Comparison of ENCODE assay signal across 19 cellular contexts in the genomic region with DNA sequence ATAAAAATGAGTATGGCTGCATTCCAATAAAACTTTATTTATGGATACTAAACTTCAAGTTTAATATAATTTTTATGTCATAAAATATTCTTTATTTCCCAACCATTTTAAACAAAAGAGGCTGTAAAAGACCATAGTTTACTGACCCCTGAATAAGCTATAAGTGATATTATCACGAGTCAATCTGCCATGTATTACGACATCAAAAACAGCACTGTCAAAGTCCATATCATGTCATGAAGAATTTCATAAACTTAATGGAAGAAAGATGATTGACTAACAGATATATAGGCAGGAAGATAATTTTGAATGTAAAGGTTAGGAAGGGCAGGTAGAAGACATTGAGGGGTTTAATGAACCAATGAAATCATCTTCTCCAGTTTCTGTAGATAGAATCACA. TPM values are rescaled to one million over a fixed set of nuclear protein-coding genes. Genes with fewer than 3 reads are reported as not detected.
DNase-seq lines count a peak whose midpoint lies in the region; ATAC-seq, FAIRE-seq and TF ChIP-seq lines count a peak whose summit lies in the region.
"Had no signal": no experiment of that assay in that cellular context is flagged by ENCODE, and none has a peak within 500 bp of the region (broad histone marks: within the 10 kb centered on the region; RNA-seq: fewer than 3 reads in every experiment).

No MANE protein-coding gene starts in this region.

- H3K36me3 ChIP-seq in HCT116 (ENCODE audit: control insufficient read depth in 1 of 2, insufficient read depth in 2 of 2, low read length in 2 of 2) (no peaks in the 10 kb centered on the region), K562 (ENCODE audit: control insufficient read depth, insufficient read depth, low read length) (no peaks in the 10 kb centered on the region)
- H3K36me3 ChIP-seq in effector memory CD4-positive, alpha-beta T cell (ENCODE audit: control insufficient read depth, insufficient read depth, low read length) = peaks cover 3% of the 10 kb centered on the region
- H3K36me3 ChIP-seq: HAP-1 had no signal

- H3K4me1 ChIP-seq in HCT116 (ENCODE audit: control insufficient read depth in 1 of 2, insufficient read depth in 2 of 2, low read length in 2 of 2) (no peaks in the 10 kb centered on the region), K562 (replicated peaks in 1 of 2; ENCODE audit: control insufficient read depth in 2 of 2, insufficient read depth in 2 of 2, low read length in 2 of 2) (no peaks in the 10 kb centered on the region)
- no peaks in the 10 kb centered on the region for H3K4me1 ChIP-seq in effector memory CD4-positive, alpha-beta T cell (ENCODE audit: control insufficient read depth, insufficient read depth, low read length, poor library complexity, severe bottlenecking)
- H3K4me1 ChIP-seq: Caco-2, HAP-1 had no signal

- no peak for ATAC-seq in HCT116
- no peak for ATAC-seq in K562
- ATAC-seq: CD8-positive, alpha-beta T cell; GM23338 had no signal

- H3K79me2 ChIP-seq in HCT116 (ENCODE audit: insufficient read depth, low read length) (no peaks in the 10 kb centered on the region), K562 (ENCODE audit: control insufficient read depth, insufficient read depth, low read length) (no peaks in the 10 kb centered on the region)

- no peaks in the 10 kb centered on the region for H3K9me2 ChIP-seq in HCT116 (ENCODE audit: insufficient read depth)

- FAIRE-seq in GM19239 (lab: Jason Lieb, UNC) (peak; percentile 37), K562 (lab: Jason Lieb, UNC) (no peak)
- FAIRE-seq: G401.6, GM12892, H54 had no signal

- peak overlapping the region; percentile 5 for H2AFZ ChIP-seq in HCT116 (ENCODE audit: low read depth, low read length, poor library complexity, severe bottlenecking)
- no peak overlapping the region for H2AFZ ChIP-seq in K562 (ENCODE audit: low read depth, low read length)
- H2AFZ ChIP-seq: GM23338 had no signal

- H3K27me3 Mint-ChIP-seq in MCF 10A (ENCODE audit: insufficient read depth, unreplicated experiment) = no peaks in the 10 kb centered on the region
- H3K27me3 Mint-ChIP-seq: CD4-positive, CD25-positive, alpha-beta regulatory T cell had no signal

- CTCF ChIA-PET in HCT116 (lab: Charles Lee) = no interaction called here
- CTCF ChIA-PET in K562 (lab: Yijun Ruan, JAX; ENCODE audit: low intra/inter-chr PET ratio) = no interaction called here
- CTCF ChIA-PET in MCF 10A (lab: Yijun Ruan, JAX) = no interaction called here

- in situ Hi-C loops in K562 (cut with MboI) = no loop called here

- no peak overlapping the region for H3K27ac ChIP-seq in HCT116 (ENCODE audit: low read depth, low read length)
- no peak overlapping the region for H3K27ac ChIP-seq in K562 (ENCODE audit: extremely low read depth, low read depth, low read length)
- no peak overlapping the region for H3K27ac ChIP-seq in effector memory CD4-positive, alpha-beta T cell (ENCODE audit: insufficient read depth, low read length, poor library complexity, severe bottlenecking)
- H3K27ac ChIP-seq: C4-2B had no signal

- no peak overlapping the region for H3K27ac Mint-ChIP-seq in MCF 10A (ENCODE audit: low read depth, unreplicated experiment)
- H3K27ac Mint-ChIP-seq: CD4-positive, CD25-positive, alpha-beta regulatory T cell; CD8-positive, alpha-beta T cell; GM23338 had no signal

- H3K36me3 Mint-ChIP-seq in MCF 10A (ENCODE audit: insufficient read depth, unreplicated experiment) = no peaks in the 10 kb centered on the region

- POLR2A ChIA-PET in HCT116 (lab: Charles Lee) = interaction anchor here (0.7 kb wide), 1 partner anchor 21 kb away, joined by 3 read pairs; no protein-coding TSS in a partner anchor
- POLR2A ChIA-PET in K562 (lab: Yijun Ruan, JAX) = interaction anchor here (1.1 to 1.5 kb wide), 2 partner anchors 9 to 85 kb away, joined by 4 read pairs; no protein-coding TSS in a partner anchor
- POLR2A ChIA-PET in MCF 10A (lab: Yijun Ruan, JAX) = interaction anchor here (0.9 kb wide), 1 partner anchor 44 kb away, joined by 3 read pairs; no protein-coding TSS in a partner anchor

- H3K4me3 Mint-ChIP-seq in MCF 10A (ENCODE audit: unreplicated experiment) = no peak overlapping the region
- H3K4me3 Mint-ChIP-seq: CD4-positive, CD25-positive, alpha-beta regulatory T cell; CD8-positive, alpha-beta T cell; GM23338 had no signal

- H3K9me3 Mint-ChIP-seq in MCF 10A (ENCODE audit: unreplicated experiment) = peaks cover 19% of the 10 kb centered on the region

- 47% methylated on average over 2 of the region's 2 CpGs for WGBS in K562 (ENCODE audit: insufficient coverage, low coverage, missing lambda C conversion rate)

- H3K9ac ChIP-seq in HCT116 (ENCODE audit: low read length) (no peak overlapping the region), K562 (ENCODE audit: insufficient read depth in 1 of 2, low read depth in 2 of 2, low read length in 2 of 2) (no peak overlapping the region)

- no peaks in the 10 kb centered on the region for H4K20me1 ChIP-seq in HCT116 (ENCODE audit: insufficient read depth)
- H4K20me1 ChIP-seq in K562 (replicated peaks; ENCODE audit: control insufficient read depth, insufficient read depth, low read length) = no peaks in the 10 kb centered on the region

- H3K9me1 ChIP-seq in K562 (ENCODE audit: control insufficient read depth, insufficient read depth, low read length) = no peaks in the 10 kb centered on the region

- H3K4me2 ChIP-seq in HCT116 (ENCODE audit: low read length) = no peak overlapping the region
- H3K4me2 ChIP-seq in K562 (ENCODE audit: insufficient read depth, low read length) = no peak overlapping the region
- H3K4me2 ChIP-seq: GM23338 had no signal

- TF ChIP-seq POLR2A in HCT116 (IDR thresholded peaks at IDR 0.05; ENCODE audit: borderline replicate concordance, extremely low read depth, insufficient read depth, insufficient read length) (no peak), K562 (conservative IDR thresholded peaks at IDR 0.05) (no peak)

- H3K9me3 ChIP-seq in HCT116 (ENCODE audit: control insufficient read depth in 1 of 2, insufficient read depth in 1 of 2, low read depth in 1 of 2, low read length in 2 of 2) = no peaks in the 10 kb centered on the region
- H3K9me3 ChIP-seq in K562 (replicated peaks; ENCODE audit: control insufficient read depth, insufficient read depth, low read depth, low read length) = peaks cover 3% of the 10 kb centered on the region
- H3K9me3 ChIP-seq in effector memory CD4-positive, alpha-beta T cell (ENCODE audit: control insufficient read depth, low read length) = no peaks in the 10 kb centered on the region
- H3K9me3 ChIP-seq: HAP-1 had no signal

- TF ChIP-seq EP300 in K562 (IDR thresholded peaks at IDR 0.05; ENCODE audit: low read length) = no peak

- BruUV-seq in HCT116 (replicated peaks; lab: Mats Ljungman, UMichigan) (no TSS peak), K562 (replicated peaks; lab: Mats Ljungman, UMichigan) (no TSS peak), MCF 10A (replicated peaks; lab: Mats Ljungman, UMichigan) (no TSS peak)

- H3K4me3 ChIP-seq in HCT116 (replicated peaks in 1 of 2; ENCODE audit: low read depth in 1 of 2, low read length in 2 of 2) (no peak overlapping the region), K562 (no peak overlapping the region), epithelial cell of esophagus (ENCODE audit: low read length) (no peak overlapping the region)
- H3K4me3 ChIP-seq in effector memory CD4-positive, alpha-beta T cell (ENCODE audit: insufficient read depth, low read depth, low read length, poor library complexity, severe bottlenecking) = no peak overlapping the region
- H3K4me3 ChIP-seq: GM23338, HAP-1 had no signal

- intact Hi-C loops in HCT116 (cut with micrococcal nuclease) = no loop called here
- intact Hi-C loops in K562 (cut with micrococcal nuclease) = no loop called here
- intact Hi-C loops in MCF 10A (cut with micrococcal nuclease) = no loop called here

- no peak for DNase-seq in GM19239 (ENCODE audit: insufficient read length, low spot score)
- DNase-seq in HCT116 (ENCODE audit: low read depth, low spot score) = no peak
- no peak for DNase-seq in K562 (ENCODE audit: extremely low read depth in 1 of 4, low spot score in 3 of 4)
- DNase-seq in epithelial cell of esophagus (ENCODE audit: low read depth) = peak; percentile 29
- no peak for DNase-seq in effector memory CD4-positive, alpha-beta T cell
- DNase-seq in C1 segment of cervical spinal cord (lab: John Stamatoyannopoulos, UW) = no peak
- no peak for DNase-seq in MCF 10A (ENCODE audit: unreplicated experiment)
- DNase-seq: Caco-2; CD4-positive, CD25-positive, alpha-beta regulatory T cell; CD8-positive, alpha-beta T cell; DMS153; DND-41 had no signal

- no peak for TF ChIP-seq RAD21 in HCT116 (IDR thresholded peaks at IDR 0.05; ENCODE audit: low read depth)
- no peak for TF ChIP-seq RAD21 in K562 (CRISPR knock-in tag; conservative IDR thresholded peaks at IDR 0.05 in 1 of 2, IDR thresholded peaks at IDR 0.05 in 1 of 2)

- H3K27me3 ChIP-seq in HCT116 (ENCODE audit: insufficient read depth, low read length) = no peaks in the 10 kb centered on the region
- H3K27me3 ChIP-seq in K562 (ENCODE audit: control insufficient read depth in 2 of 2, insufficient read depth in 2 of 2, low read length in 2 of 2) = no peaks in the 10 kb centered on the region
- H3K27me3 ChIP-seq in effector memory CD4-positive, alpha-beta T cell (replicated peaks; ENCODE audit: control insufficient read depth, insufficient read depth, low read length, poor library complexity, severe bottlenecking) = no peaks in the 10 kb centered on the region

- RAD21 ChIA-PET in HCT116 (lab: Charles Lee; ENCODE audit: low non-redundant PET in 1 of 2, low total read pairs in 2 of 2, uncharacterized antibody in 2 of 2, unreplicated experiment in 2 of 2) = no interaction called here

- no peak for TF ChIP-seq CTCF in HCT116 (IDR thresholded peaks at IDR 0.05 in 2 of 3, conservative IDR thresholded peaks at IDR 0.05 in 1 of 3; ENCODE audit: borderline replicate concordance in 1 of 3, insufficient read depth in 1 of 3, low read depth in 2 of 3, low read length in 2 of 3)
- TF ChIP-seq CTCF in K562 (IDR thresholded peaks at IDR 0.05 in 2 of 3, conservative IDR thresholded peaks at IDR 0.05 in 1 of 3; ENCODE audit: insufficient read depth in 2 of 3, low read depth in 1 of 3, low read length in 3 of 3) = no peak
- no peak for TF ChIP-seq CTCF in epithelial cell of esophagus (IDR thresholded peaks at IDR 0.05; ENCODE audit: insufficient read depth, low read depth, low read length, missing control alignments)
- TF ChIP-seq CTCF in MCF 10A (IDR thresholded peaks at IDR 0.05; ENCODE audit: unreplicated experiment) = no peak

- no peaks in the 10 kb centered on the region for H3K4me1 Mint-ChIP-seq in MCF 10A (ENCODE audit: insufficient read depth, unreplicated experiment)

RNA-seq across cellular contexts. Expression of a gene that starts 18.2 kb away (rescaled TPM):
- total RNA-seq in HCT116 (2021; ENCODE audit: unreplicated experiment) = 0.22 TPM
- 0.03 TPM in 1 of 2 replicates, not detected in the other for polyA plus RNA-seq in HCT116 (2012)
- 3.8 and 11.7 TPM in 2 replicates for total RNA-seq in K562 (2011; cell fraction: chromatin; rRNA removed; ENCODE audit: low replicate concordance)
- 1.3 and 2.1 TPM in 2 replicates for total RNA-seq in K562 (2011; cell fraction: nucleolus; rRNA removed)
- 5.1 and 6.9 TPM in 2 replicates for total RNA-seq in K562 (2011; cell fraction: nucleoplasm; rRNA removed)
- total RNA-seq in K562 (2014; rRNA removed) = 2.9 and 3.5 TPM in 2 replicates
- total RNA-seq in K562 (2014; rRNA removed; fragmentation: Illumina TruSeq; extraction: Trizol) = 7.6 and 9.2 TPM in 2 replicates
- total RNA-seq in K562 (2015; rRNA removed; fragmentation: Illumina TruSeq; extraction: Trizol) = 8.3 and 9.6 TPM in 2 replicates
- total RNA-seq in K562 (2021) = 3.7 and 4.4 TPM in 2 replicates
- polyA plus RNA-seq in K562 (2011; rRNA removed) = 5.0 and 9.6 TPM in 2 replicates
- polyA plus RNA-seq in K562 (2011; cell fraction: cytosol; rRNA removed) = 0.51 and 4.6 TPM in 2 replicates
- 1.5 and 2.5 TPM in 2 replicates for polyA plus RNA-seq in K562 (2011; cell fraction: nucleus; rRNA removed)
- polyA plus RNA-seq in K562 (2012) = 5.2 and 9.9 TPM in 2 replicates
- 7.4 and 7.6 TPM in 2 replicates for polyA plus RNA-seq in K562 (2014; fragmentation: Illumina TruSeq; extraction: Trizol)
- polyA plus RNA-seq in K562 (2014; fragmentation: Nextera tagmentation; extraction: Ambion mirVana) = 1 to 10 TPM; 5.9 to 6.9 TPM
- 4.7 and 6.4 TPM in 2 replicates for polyA plus RNA-seq in K562 (2014; rRNA removed)
- 4.3 and 10.8 TPM in 2 replicates for polyA minus RNA-seq in K562 (2011; rRNA and poly(A)+ RNA removed)
- 1.1 and 1.8 TPM in 2 replicates for polyA minus RNA-seq in K562 (2011; cell fraction: cytosol; rRNA and poly(A)+ RNA removed)
- polyA minus RNA-seq in K562 (2011; cell fraction: nucleus; rRNA and poly(A)+ RNA removed) = 2.0 and 6.6 TPM in 2 replicates
- 5.3 and 7.0 TPM in 2 replicates for total RNA-seq in MCF 10A (2022)
- total RNA-seq: A673, Caco-2, GM23338 had no signal
- polyA plus RNA-seq: GM23338 had no signal

RNA-seq across cellular contexts. Expression of a gene that starts 48.0 kb away (rescaled TPM):
- total RNA-seq in HCT116 (2021; ENCODE audit: unreplicated experiment) (20.8 TPM), K562 (2014; rRNA removed) (14.1 and 16.7 TPM in 2 replicates), K562 (2014; rRNA removed; fragmentation: Illumina TruSeq; extraction: Trizol) (30.8 and 34.3 TPM in 2 replicates), K562 (2015; rRNA removed; fragmentation: Illumina TruSeq; extraction: Trizol) (24.9 and 28.0 TPM in 2 replicates), K562 (2021) (21.0 and 22.9 TPM in 2 replicates), MCF 10A (2022) (59.2 and 67.7 TPM in 2 replicates)
- 17.4 and 19.0 TPM in 2 replicates for polyA plus RNA-seq in HCT116 (2012)
- total RNA-seq in K562 (2011; cell fraction: chromatin; rRNA removed; ENCODE audit: low replicate concordance) = 7.4 and 18.8 TPM in 2 replicates
- 3.7 TPM in 2 replicates for total RNA-seq in K562 (2011; cell fraction: nucleolus; rRNA removed)
- total RNA-seq in K562 (2011; cell fraction: nucleoplasm; rRNA removed) = 8.4 and 14.3 TPM in 2 replicates
- polyA plus RNA-seq in K562 (2011; rRNA removed) (22.1 and 27.9 TPM in 2 replicates), K562 (2014; fragmentation: Illumina TruSeq; extraction: Trizol) (21.1 and 22.1 TPM in 2 replicates), K562 (2014; fragmentation: Nextera tagmentation; extraction: Ambion mirVana) (1 to 10 TPM; 8.0 to 8.8 TPM), K562 (2014; rRNA removed) (12.2 and 16.3 TPM in 2 replicates)
- polyA plus RNA-seq in K562 (2011; cell fraction: cytosol; rRNA removed) = 6.5 and 28.1 TPM in 2 replicates
- 6.3 and 16.1 TPM in 2 replicates for polyA plus RNA-seq in K562 (2011; cell fraction: nucleus; rRNA removed)
- polyA plus RNA-seq in K562 (2012) = 24.3 and 24.7 TPM in 2 replicates
- 56.2 and 82.8 TPM in 2 replicates for polyA minus RNA-seq in K562 (2011; rRNA and poly(A)+ RNA removed)
- 16.0 and 22.0 TPM in 2 replicates for polyA minus RNA-seq in K562 (2011; cell fraction: cytosol; rRNA and poly(A)+ RNA removed)
- polyA minus RNA-seq in K562 (2011; cell fraction: nucleus; rRNA and poly(A)+ RNA removed) = 5.4 and 14.7 TPM in 2 replicates
